23 cellular contexts compared by ENCODE assay signal in genomic region chr5:180137401-180138213, GRCh38.
DNase-seq lines count a peak whose midpoint lies in the region; ATAC-seq and TF ChIP-seq lines count a peak whose summit lies in the region.
"Had no signal": no experiment of that assay in that cellular context is flagged by ENCODE, and none has a peak within 500 bp of the region (broad histone marks: within the 10 kb centered on the region; RNA-seq: fewer than 3 reads in every experiment).

No MANE protein-coding gene starts in this region.

- DNase-seq in activated naive CD4-positive, alpha-beta T cell treated with anti-CD3 and anti-CD28 coated beads, Interleukin-2, amount 10 ng/mL, durations not matched to agents 7 days and 5 days, result peak; percentile 16
- DNase-seq in activated naive CD4-positive, alpha-beta T cell treated with Interleukin-2 at 50 U/mL for 16 hours, result no peak
- DNase-seq in activated T-helper 2 cell treated with anti-CD3 and anti-CD28 coated beads, Interferon-gamma antibody, Interleukin-2, Interleukin-4, amounts not matched to agents 10 μg/mL and 5 μg/mL and 100 μg/mL, durations not matched to agents 14 hours and 24 hours and 36 hours (ENCODE audit: low spot score), result peak; percentile 4
- DNase-seq in natural killer cell, result peak; percentile 9
- DNase-seq in suprapubic skin (ENCODE audit: low spot score in 2 of 2), result peak; percentile 35 to 70
- no peak for DNase-seq in GOT3 (lab: John Stamatoyannopoulos, UW)
- no peak for DNase-seq in midbrain (lab: John Stamatoyannopoulos, UW)
- DNase-seq: activated gamma-delta T cell treated with Interleukin-2 at 50 U/mL for 16 hours; activated T-cell treated with anti-CD3 and anti-CD28 coated beads for 4 hours; brain microvascular endothelial cell; CD8-positive, alpha-beta memory T cell; DMS79; KG1; NCI-H1436; NCI-H446; nephron progenitor cell; SHP77 treated with DMSO at 0.1 percent for 48 hours; SW 1271; T1000 had no signal

- H3K4me1 ChIP-seq in suprapubic skin, result no peaks in the 10 kb centered on the region

- 88% methylated on average over 15 of the region's 24 CpGs for WGBS in suprapubic skin

- ATAC-seq in natural killer cell, result no peak
- ATAC-seq in HG03520 (IDR thresholded peaks at IDR 0.05; ENCODE audit: unreplicated experiment), result no peak

- H3K27me3 Mint-ChIP-seq in activated naive CD4-positive, alpha-beta T cell treated with anti-CD3 and anti-CD28 coated beads, Interleukin-2, amount 10 ng/mL, durations not matched to agents 7 days and 5 days, result peaks cover 6% of the 10 kb centered on the region
- no peaks in the 10 kb centered on the region for H3K27me3 Mint-ChIP-seq in activated T-helper 2 cell treated with anti-CD3 and anti-CD28 coated beads, Interferon-gamma antibody, Interleukin-2, Interleukin-4, amounts not matched to agents 10 μg/mL and 5 μg/mL and 100 μg/mL, durations not matched to agents 14 hours and 24 hours and 36 hours (ENCODE audit: low read depth)
- H3K27me3 Mint-ChIP-seq in natural killer cell (ENCODE audit: low read depth in 2 of 2), result peaks cover 0 to 3% of the 10 kb centered on the region in 2 donors

- TF ChIP-seq POLR2A in suprapubic skin (IDR thresholded peaks at IDR 0.05), result no peak

- no peak for TF ChIP-seq EP300 in suprapubic skin (IDR thresholded peaks at IDR 0.05)

- peaks cover 7% of the 10 kb centered on the region for H3K4me1 Mint-ChIP-seq in activated naive CD4-positive, alpha-beta T cell treated with anti-CD3 and anti-CD28 coated beads, Interleukin-2, amount 10 ng/mL, durations not matched to agents 7 days and 5 days
- peaks cover 8% of the 10 kb centered on the region for H3K4me1 Mint-ChIP-seq in activated T-helper 2 cell treated with anti-CD3 and anti-CD28 coated beads, Interferon-gamma antibody, Interleukin-2, Interleukin-4, amounts not matched to agents 10 μg/mL and 5 μg/mL and 100 μg/mL, durations not matched to agents 14 hours and 24 hours and 36 hours (ENCODE audit: low read depth)
- peaks cover 10 to 23% of the 10 kb centered on the region in 2 donors for H3K4me1 Mint-ChIP-seq in natural killer cell
- H3K4me1 Mint-ChIP-seq: B cell had no signal

- peaks cover 38% of the 10 kb centered on the region for H3K27me3 ChIP-seq in suprapubic skin
- H3K27me3 ChIP-seq: brain microvascular endothelial cell had no signal

- TF ChIP-seq CTCF in natural killer cell (IDR thresholded peaks at IDR 0.05) (no peak), suprapubic skin (IDR thresholded peaks at IDR 0.05) (no peak)

- H3K9me3 Mint-ChIP-seq in activated naive CD4-positive, alpha-beta T cell treated with anti-CD3 and anti-CD28 coated beads, Interleukin-2, amount 10 ng/mL, durations not matched to agents 7 days and 5 days, result no peaks in the 10 kb centered on the region
- H3K9me3 Mint-ChIP-seq in activated T-helper 2 cell treated with anti-CD3 and anti-CD28 coated beads, Interferon-gamma antibody, Interleukin-2, Interleukin-4, amounts not matched to agents 10 μg/mL and 5 μg/mL and 100 μg/mL, durations not matched to agents 14 hours and 24 hours and 36 hours, result peaks cover 6% of the 10 kb centered on the region
- H3K9me3 Mint-ChIP-seq in natural killer cell, result no peaks in the 10 kb centered on the region
- H3K9me3 Mint-ChIP-seq: CD8-positive, alpha-beta memory T cell; H9; nephron progenitor cell had no signal

- H3K36me3 ChIP-seq in suprapubic skin, result no peaks in the 10 kb centered on the region
- H3K36me3 ChIP-seq: brain microvascular endothelial cell had no signal

- intact Hi-C loops in activated T-helper 2 cell treated with anti-CD3 and anti-CD28 coated beads, Interferon-gamma antibody, Interleukin-2, Interleukin-4, amounts not matched to agents 10 μg/mL and 5 μg/mL and 100 μg/mL, durations not matched to agents 14 hours and 24 hours and 36 hours (cut with micrococcal nuclease), result loop anchor here (10.0 kb wide), 1 partner anchor 157 kb away; the partner anchor contains the start of gene MAPK9
- intact Hi-C loops in natural killer cell (cut with micrococcal nuclease), result no loop called here

- H3K9me3 ChIP-seq in suprapubic skin, result no peaks in the 10 kb centered on the region

- CTCF ChIA-PET in activated naive CD4-positive, alpha-beta T cell treated with anti-CD3 and anti-CD28 coated beads, Interleukin-2, amount 10 ng/mL, durations not matched to agents 7 days and 5 days (lab: Charles Lee), result no interaction called here

- no peak overlapping the region for H3K27ac Mint-ChIP-seq in activated naive CD4-positive, alpha-beta T cell treated with anti-CD3 and anti-CD28 coated beads, Interleukin-2, amount 10 ng/mL, durations not matched to agents 7 days and 5 days
- H3K27ac Mint-ChIP-seq in activated T-helper 2 cell treated with anti-CD3 and anti-CD28 coated beads, Interferon-gamma antibody, Interleukin-2, Interleukin-4, amounts not matched to agents 10 μg/mL and 5 μg/mL and 100 μg/mL, durations not matched to agents 14 hours and 24 hours and 36 hours, result no peak overlapping the region
- H3K27ac Mint-ChIP-seq in natural killer cell, result no peak overlapping the region
- H3K27ac Mint-ChIP-seq: B cell; CD8-positive, alpha-beta memory T cell; nephron progenitor cell; progenitor cell of endocrine pancreas had no signal

- H3K27ac ChIP-seq in suprapubic skin, result no peak overlapping the region
- H3K27ac ChIP-seq: brain microvascular endothelial cell had no signal

- H3K36me3 Mint-ChIP-seq in activated naive CD4-positive, alpha-beta T cell treated with anti-CD3 and anti-CD28 coated beads, Interleukin-2, amount 10 ng/mL, durations not matched to agents 7 days and 5 days, result no peaks in the 10 kb centered on the region
- no peaks in the 10 kb centered on the region for H3K36me3 Mint-ChIP-seq in activated T-helper 2 cell treated with anti-CD3 and anti-CD28 coated beads, Interferon-gamma antibody, Interleukin-2, Interleukin-4, amounts not matched to agents 10 μg/mL and 5 μg/mL and 100 μg/mL, durations not matched to agents 14 hours and 24 hours and 36 hours (ENCODE audit: low read depth)
- no peaks in the 10 kb centered on the region for H3K36me3 Mint-ChIP-seq in natural killer cell
- H3K36me3 Mint-ChIP-seq: CD8-positive, alpha-beta memory T cell had no signal

- no peak overlapping the region for H3K4me3 ChIP-seq in suprapubic skin

- no peak overlapping the region for H3K4me3 Mint-ChIP-seq in activated naive CD4-positive, alpha-beta T cell treated with anti-CD3 and anti-CD28 coated beads, Interleukin-2, amount 10 ng/mL, durations not matched to agents 7 days and 5 days
- no peak overlapping the region for H3K4me3 Mint-ChIP-seq in activated T-helper 2 cell treated with anti-CD3 and anti-CD28 coated beads, Interferon-gamma antibody, Interleukin-2, Interleukin-4, amounts not matched to agents 10 μg/mL and 5 μg/mL and 100 μg/mL, durations not matched to agents 14 hours and 24 hours and 36 hours (ENCODE audit: low read depth)
- no peak overlapping the region for H3K4me3 Mint-ChIP-seq in natural killer cell
- H3K4me3 Mint-ChIP-seq: B cell; CD8-positive, alpha-beta memory T cell; H9; nephron progenitor cell had no signal

Comparison
In these comparisons a context has a peak if more than half of its experiments do, and no peak if none do; other contexts are left out.
1. DNase-seq: peak in activated naive CD4-positive, alpha-beta T cell treated with anti-CD3 and anti-CD28 coated beads, Interleukin-2, amount 10 ng/mL, durations not matched to agents 7 days and 5 days (single experiment), activated T-helper 2 cell treated with anti-CD3 and anti-CD28 coated beads, Interferon-gamma antibody, Interleukin-2, Interleukin-4, amounts not matched to agents 10 μg/mL and 5 μg/mL and 100 μg/mL, durations not matched to agents 14 hours and 24 hours and 36 hours (single experiment), natural killer cell (single experiment) and suprapubic skin (2 of 2); none in activated naive CD4-positive, alpha-beta T cell treated with Interleukin-2 at 50 U/mL for 16 hours (single experiment), GOT3 (single experiment) and midbrain (single experiment).